3 cellular contexts compared by ENCODE assay signal in genomic region chr2:200773083-200773482, GRCh38.
TF ChIP-seq lines count a peak whose summit lies in the region.

No MANE protein-coding gene starts in this region.

TF ChIP-seq in GM23338, 12 proteins besides CTCF, POLR2A, EP300 and RAD21:
- no peak for TF ChIP-seq STAT1 (IDR thresholded peaks at IDR 0.05; ENCODE audit: unreplicated experiment)
- TF ChIP-seq ZNF462 (CRISPR knock-in tag; IDR thresholded peaks at IDR 0.05), result no peak
- no peak for TF ChIP-seq EZH2phosphoT487 (IDR thresholded peaks at IDR 0.05; ENCODE audit: unreplicated experiment)
- TF ChIP-seq JUNB (IDR thresholded peaks at IDR 0.05; ENCODE audit: unreplicated experiment), result no peak
- TF ChIP-seq EZH2 (IDR thresholded peaks at IDR 0.05; ENCODE audit: low read depth, unreplicated experiment), result no peak
- no peak for TF ChIP-seq CREB1 (CRISPR knock-in tag; IDR thresholded peaks at IDR 0.05; ENCODE audit: low read depth)
- TF ChIP-seq ZNF114 (CRISPR knock-in tag; IDR thresholded peaks at IDR 0.05), result no peak

TF ChIP-seq in HEK293, 187 proteins besides CTCF, POLR2A, EP300 and RAD21:
- TF ChIP-seq, protein P1, sequence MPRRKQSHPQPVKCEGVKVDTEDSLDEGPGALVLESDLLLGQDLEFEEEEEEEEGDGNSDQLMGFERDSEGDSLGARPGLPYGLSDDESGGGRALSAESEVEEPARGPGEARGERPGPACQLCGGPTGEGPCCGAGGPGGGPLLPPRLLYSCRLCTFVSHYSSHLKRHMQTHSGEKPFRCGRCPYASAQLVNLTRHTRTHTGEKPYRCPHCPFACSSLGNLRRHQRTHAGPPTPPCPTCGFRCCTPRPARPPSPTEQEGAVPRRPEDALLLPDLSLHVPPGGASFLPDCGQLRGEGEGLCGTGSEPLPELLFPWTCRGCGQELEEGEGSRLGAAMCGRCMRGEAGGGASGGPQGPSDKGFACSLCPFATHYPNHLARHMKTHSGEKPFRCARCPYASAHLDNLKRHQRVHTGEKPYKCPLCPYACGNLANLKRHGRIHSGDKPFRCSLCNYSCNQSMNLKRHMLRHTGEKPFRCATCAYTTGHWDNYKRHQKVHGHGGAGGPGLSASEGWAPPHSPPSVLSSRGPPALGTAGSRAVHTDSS (tag by site-specific recombination; IDR thresholded peaks at IDR 0.05), result no peak
- TF ChIP-seq ZNF843 (tag by site-specific recombination; IDR thresholded peaks at IDR 0.05), result no peak
- no peak for TF ChIP-seq RBAK (tag by site-specific recombination; IDR thresholded peaks at IDR 0.05)
- no peak for TF ChIP-seq ZNF114 (tag by site-specific recombination; IDR thresholded peaks at IDR 0.05)
- peak; percentile 93 for TF ChIP-seq ZNF624 (tag by site-specific recombination; IDR thresholded peaks at IDR 0.05)
- peak; percentile 76 for TF ChIP-seq SETDB1 (IDR thresholded peaks at IDR 0.05; ENCODE audit: insufficient read length, low read length)
- peak; percentile 82; the same call in 1 of the 2 replicates for TF ChIP-seq TRIM28 (IDR thresholded peaks at IDR 0.05; ENCODE audit: borderline replicate concordance, low read length)
TF ChIP-seq in HEK293: peak in this region for 3.

TF ChIP-seq in K562, 482 proteins besides CTCF, POLR2A, EP300 and RAD21:
- TF ChIP-seq KDM4B (IDR thresholded peaks at IDR 0.05; ENCODE audit: borderline replicate concordance in 2 of 2, low read depth in 1 of 2), result no peak
- no peak for TF ChIP-seq ZNF764 (CRISPR knock-in tag; IDR thresholded peaks at IDR 0.05; ENCODE audit: low read depth)
- TF ChIP-seq RBM25 (IDR thresholded peaks at IDR 0.05; ENCODE audit: low read depth, low read length, severe bottlenecking), result peak; percentile 74
- no peak for TF ChIP-seq SIRT6 (IDR thresholded peaks at IDR 0.05; ENCODE audit: low read depth, low read length)
- TF ChIP-seq SRF (CRISPR knock-in tag; IDR thresholded peaks at IDR 0.05), result no peak
- no peak for TF ChIP-seq ZNF212 (CRISPR knock-in tag; IDR thresholded peaks at IDR 0.05)
- TF ChIP-seq E2F3 (CRISPR knock-in tag; IDR thresholded peaks at IDR 0.05), result no peak
- TF ChIP-seq CBX3 (IDR thresholded peaks at IDR 0.05; ENCODE audit: borderline replicate concordance in 1 of 2, low read length in 2 of 2), result peak in 1 of 2 experiments; percentile 44; a peak in 1 of 3 replicates
TF ChIP-seq in K562: peak in this region for 2.
